ENCODE assay signal across 21 cellular contexts in genomic region chr9:71822935-71823334, GRCh38. TPM values are rescaled to one million over a fixed set of nuclear protein-coding genes. Genes with fewer than 3 reads are reported as not detected.
DNase-seq lines count a peak whose midpoint lies in the region; ATAC-seq and TF ChIP-seq lines count a peak whose summit lies in the region.
"Had no signal": no experiment of that assay in that cellular context is flagged by ENCODE, and none has a peak within 500 bp of the region (broad histone marks: within the 10 kb centered on the region; RNA-seq: fewer than 3 reads in every experiment).

No MANE protein-coding gene starts in this region.

- ATAC-seq in naive thymus-derived CD8-positive, alpha-beta T cell = no peak
- ATAC-seq in GM21390 (IDR thresholded peaks at IDR 0.05; ENCODE audit: unreplicated experiment) = no peak
- ATAC-seq: PC-3 had no signal

- H3K27me3 Mint-ChIP-seq in H9 (ENCODE audit: low read depth) (no peaks in the 10 kb centered on the region), glutamatergic neuron (ENCODE audit: unreplicated experiment) (no peaks in the 10 kb centered on the region)
- H3K27me3 Mint-ChIP-seq in T-helper 2 cell treated with Interferon-gamma antibody and Interleukin-4, amounts not matched to agents 5 μg/mL and 100 μg/mL, for 36 hours (ENCODE audit: low read depth) = peaks cover 9% of the 10 kb centered on the region
- H3K27me3 Mint-ChIP-seq in naive thymus-derived CD8-positive, alpha-beta T cell = no peaks in the 10 kb centered on the region
- H3K27me3 Mint-ChIP-seq: IgD-negative memory B cell had no signal

- no peak overlapping the region for H4K91ac ChIP-seq in H9 (ENCODE audit: insufficient read length, low read depth, low read length)

- no peak overlapping the region for H3K56ac ChIP-seq in H9 (ENCODE audit: insufficient read length, low read depth, low read length)

- no peak for TF ChIP-seq POLR2A in spleen (IDR thresholded peaks at IDR 0.05)

- H2BK12ac ChIP-seq in H9 (ENCODE audit: insufficient read length, low read depth, low read length) = no peak overlapping the region

- no peaks in the 10 kb centered on the region for H4K20me1 ChIP-seq in H9 (ENCODE audit: control insufficient read depth, insufficient read depth, insufficient read length)
- no peaks in the 10 kb centered on the region for H4K20me1 ChIP-seq in hepatocyte (ENCODE audit: insufficient read depth, poor library complexity, severe bottlenecking)

- H2BK20ac ChIP-seq in H9 (ENCODE audit: low read depth, low read length, poor library complexity, severe bottlenecking) = no peak overlapping the region

- no peak overlapping the region for H3K9ac ChIP-seq in H9 (ENCODE audit: extremely low read depth, insufficient read length, low read length)

- H4K5ac ChIP-seq in H9 (ENCODE audit: insufficient read length, low read depth, low read length) = no peak overlapping the region

- no peak overlapping the region for H3K4me2 ChIP-seq in H9 (ENCODE audit: insufficient read depth, insufficient read length, low read length)
- H3K4me2 ChIP-seq in hepatocyte = peak overlapping the region; percentile 62

- POLR2A ChIA-PET in naive thymus-derived CD8-positive, alpha-beta T cell (lab: Charles Lee) = no interaction called here

- H2AFZ ChIP-seq in H9 (ENCODE audit: low read length) (no peak overlapping the region), hepatocyte (no peak overlapping the region)

- H4K8ac ChIP-seq in H9 (replicated peaks; ENCODE audit: insufficient read length, low read depth, low read length) = no peak overlapping the region

- no peaks in the 10 kb centered on the region for H3K9me2 ChIP-seq in hepatocyte (replicated peaks; ENCODE audit: insufficient read depth)

- no peak overlapping the region for H2AK5ac ChIP-seq in H9 (ENCODE audit: insufficient read length, low read length)

- no peak overlapping the region for H3T11ph ChIP-seq in H9 (ENCODE audit: low read length)

- no peak overlapping the region for H2BK120ac ChIP-seq in H9 (ENCODE audit: low read depth, low read length, poor library complexity, severe bottlenecking)

- no peaks in the 10 kb centered on the region for H3K23me2 ChIP-seq in H9 (ENCODE audit: insufficient read length, low read depth, low read length, poor library complexity, severe bottlenecking)

- H3K27me3 ChIP-seq in H9 (ENCODE audit: insufficient read depth, low read length) (no peaks in the 10 kb centered on the region), hepatocyte (no peaks in the 10 kb centered on the region), spleen (replicated peaks in 1 of 7) (no peaks in the 10 kb centered on the region)
- H3K27me3 ChIP-seq: SJSA1 had no signal

- H3K36me3 ChIP-seq in hepatocyte (replicated peaks; ENCODE audit: insufficient read depth, low read depth) (no peaks in the 10 kb centered on the region), spleen (no peaks in the 10 kb centered on the region)
- H3K36me3 ChIP-seq: SJSA1 had no signal

- H3K79me1 ChIP-seq in H9 (ENCODE audit: insufficient read depth, low read depth, low read length, poor library complexity, severe bottlenecking) = no peaks in the 10 kb centered on the region

- H3K4me3 Mint-ChIP-seq in H9 (peak overlapping the region in 1 of 2 experiments; percentile 6; a peak in 2 of 5 replicates), glutamatergic neuron (ENCODE audit: unreplicated experiment) (no peak overlapping the region)
- H3K4me3 Mint-ChIP-seq in T-helper 2 cell treated with Interferon-gamma antibody and Interleukin-4, amounts not matched to agents 5 μg/mL and 100 μg/mL, for 36 hours = peak overlapping the region; percentile 55
- no peak overlapping the region for H3K4me3 Mint-ChIP-seq in naive thymus-derived CD8-positive, alpha-beta T cell
- H3K4me3 Mint-ChIP-seq: CD14-positive monocyte, IgD-negative memory B cell had no signal

- H3K36me3 Mint-ChIP-seq in H9 (ENCODE audit: insufficient read depth in 1 of 3, low read depth in 3 of 3) (no peaks in the 10 kb centered on the region), glutamatergic neuron (ENCODE audit: unreplicated experiment) (no peaks in the 10 kb centered on the region)
- H3K36me3 Mint-ChIP-seq in T-helper 2 cell treated with Interferon-gamma antibody and Interleukin-4, amounts not matched to agents 5 μg/mL and 100 μg/mL, for 36 hours (ENCODE audit: low read depth) = no peaks in the 10 kb centered on the region
- H3K36me3 Mint-ChIP-seq in naive thymus-derived CD8-positive, alpha-beta T cell = no peaks in the 10 kb centered on the region
- H3K36me3 Mint-ChIP-seq: CD14-positive monocyte, IgD-negative memory B cell had no signal

- DNase-seq in H9 (no peak), hepatocyte (ENCODE audit: low spot score) (no peak), glutamatergic neuron (no peak), spleen (no peak)
- no peak for DNase-seq in T-helper 2 cell treated with Interferon-gamma antibody and Interleukin-4, amounts not matched to agents 5 μg/mL and 100 μg/mL, for 36 hours (ENCODE audit: low spot score)
- DNase-seq in naive thymus-derived CD8-positive, alpha-beta T cell = no peak
- no peak for DNase-seq in activated CD8-positive, alpha-beta memory T cell treated with anti-CD3 and anti-CD28 coated beads, Interleukin-2, amount 50 U/mL, for 48 hours
- DNase-seq: ACHN, AML-193, Caco-2, HCEC 1CT, NCI-H1417, NCI-H1930, NCI-H2171, NCI-H774, PC-3 had no signal

- H3K4me1 Mint-ChIP-seq in H9 (peaks cover 30 to 35% of the 10 kb centered on the region in 2 experiments), glutamatergic neuron (ENCODE audit: low read depth, unreplicated experiment) (peaks cover 13% of the 10 kb centered on the region)
- H3K4me1 Mint-ChIP-seq in T-helper 2 cell treated with Interferon-gamma antibody and Interleukin-4, amounts not matched to agents 5 μg/mL and 100 μg/mL, for 36 hours (ENCODE audit: low read depth) = peaks cover 21% of the 10 kb centered on the region
- peaks cover 2 to 9% (median 4%) of the 10 kb centered on the region in 4 donors for H3K4me1 Mint-ChIP-seq in naive thymus-derived CD8-positive, alpha-beta T cell

- H2BK15ac ChIP-seq in H9 (ENCODE audit: low read depth, low read length) = no peak overlapping the region

- no peak for TF ChIP-seq CTCF in H9 (conservative IDR thresholded peaks at IDR 0.05)
- TF ChIP-seq CTCF in hepatocyte (IDR thresholded peaks at IDR 0.05; ENCODE audit: poor library complexity) = no peak
- TF ChIP-seq CTCF in glutamatergic neuron (IDR thresholded peaks at IDR 0.05; ENCODE audit: partially characterized antibody, unreplicated experiment) = no peak
- TF ChIP-seq CTCF in spleen (IDR thresholded peaks at IDR 0.05 in 8 of 11, conservative IDR thresholded peaks at IDR 0.05 in 3 of 11) = no peak

- no peak overlapping the region for H3K4ac ChIP-seq in H9 (ENCODE audit: low read depth, low read length)

- intact Hi-C loops in spleen (cut with DNase I; ENCODE audit: low total_unique reads) = no loop called here

- H3K9me3 ChIP-seq in H9 (ENCODE audit: control insufficient read depth, low read depth, low read length) = no peaks in the 10 kb centered on the region
- no peaks in the 10 kb centered on the region for H3K9me3 ChIP-seq in hepatocyte (ENCODE audit: low read depth)
- no peaks in the 10 kb centered on the region for H3K9me3 ChIP-seq in spleen
- H3K9me3 ChIP-seq: Caco-2, SJSA1 had no signal

- H3K27ac ChIP-seq in H9 (ENCODE audit: insufficient read length, low read depth, low read length) (no peak overlapping the region), hepatocyte (no peak overlapping the region), spleen (no peak overlapping the region)
- H3K27ac ChIP-seq: HL-60, SJSA1 had no signal

- H3K4me1 ChIP-seq in H9 (ENCODE audit: insufficient read depth, low read length) = no peaks in the 10 kb centered on the region
- peaks cover 8% of the 10 kb centered on the region for H3K4me1 ChIP-seq in hepatocyte (ENCODE audit: insufficient read depth)
- H3K4me1 ChIP-seq in spleen = peaks cover 0 to 9% (median 0%) of the 10 kb centered on the region in 6 donors
- H3K4me1 ChIP-seq: Caco-2, SJSA1 had no signal

- H3K23ac ChIP-seq in H9 (ENCODE audit: insufficient read length, low read depth, low read length) = no peak overlapping the region

- H3K14ac ChIP-seq in H9 (ENCODE audit: insufficient read depth, low read length) = no peak overlapping the region

- peak overlapping the region in 2 of 3 experiments; percentile 30 to 35; a peak in 5 of 7 replicates for H3K27ac Mint-ChIP-seq in H9
- H3K27ac Mint-ChIP-seq in T-helper 2 cell treated with Interferon-gamma antibody and Interleukin-4, amounts not matched to agents 5 μg/mL and 100 μg/mL, for 36 hours = peak overlapping the region; percentile 19
- peak overlapping the region in 6 of 10 donors; percentile 8 to 86 (median 29) for H3K27ac Mint-ChIP-seq in naive thymus-derived CD8-positive, alpha-beta T cell
- no peak overlapping the region for H3K27ac Mint-ChIP-seq in glutamatergic neuron (ENCODE audit: unreplicated experiment)
- H3K27ac Mint-ChIP-seq: CD14-positive monocyte had no signal

- H3K79me2 ChIP-seq in H9 (ENCODE audit: insufficient read depth, low read length) (no peaks in the 10 kb centered on the region), hepatocyte (no peaks in the 10 kb centered on the region)

- no peak overlapping the region for H3K4me3 ChIP-seq in hepatocyte
- H3K4me3 ChIP-seq in spleen = no peak overlapping the region
- H3K4me3 ChIP-seq: SJSA1 had no signal

- H3K9me3 Mint-ChIP-seq in H9 = no peaks in the 10 kb centered on the region
- no peaks in the 10 kb centered on the region for H3K9me3 Mint-ChIP-seq in T-helper 2 cell treated with Interferon-gamma antibody and Interleukin-4, amounts not matched to agents 5 μg/mL and 100 μg/mL, for 36 hours
- no peaks in the 10 kb centered on the region for H3K9me3 Mint-ChIP-seq in naive thymus-derived CD8-positive, alpha-beta T cell
- no peaks in the 10 kb centered on the region for H3K9me3 Mint-ChIP-seq in glutamatergic neuron (ENCODE audit: unreplicated experiment)
- H3K9me3 Mint-ChIP-seq: CD14-positive monocyte, IgD-negative memory B cell had no signal

- no peak overlapping the region for H2BK5ac ChIP-seq in H9 (ENCODE audit: insufficient read length, low read length)

- no peak overlapping the region for H3K18ac ChIP-seq in H9 (ENCODE audit: insufficient read length, low read depth, low read length)

RNA-seq across cellular contexts. Expression of gene CEMIP2, which starts 54.6 kb away (rescaled TPM):
- total RNA-seq in H9 (2021) (67.1 and 77.2 TPM in 2 replicates), hepatocyte (94.2 and 100 TPM in 2 replicates), glutamatergic neuron (ENCODE audit: unreplicated experiment) (122 TPM), spleen (100 to 1,000 TPM in 3 of 7 donors, 10 to 100 TPM in 4; 71.8 to 175 (median 99.4) TPM)
- polyA plus RNA-seq in hepatocyte (45.2 and 47.9 TPM in 2 replicates), spleen (10 to 100 TPM; 14.2 to 21.1 (median 15.0) TPM)
- total RNA-seq in naive thymus-derived CD8-positive, alpha-beta T cell = 10 to 100 TPM; 67.5 to 71.9 TPM
- 10 to 100 TPM in 2 of 3 donors, 1 to 10 TPM in 1; 5.9 to 12.9 (median 10.2) TPM for polyA plus RNA-seq in naive thymus-derived CD8-positive, alpha-beta T cell
